21 cellular contexts compared by ENCODE assay signal in genomic region chr7:80830584-80831319, GRCh38.
A peak's percentile ranks its signal among the peaks of the same experiment; 100 is the strongest.
DNase-seq lines count a peak whose midpoint lies in the region; ATAC-seq, FAIRE-seq and TF ChIP-seq lines count a peak whose summit lies in the region.
"Had no signal": no experiment of that assay in that cellular context is flagged by ENCODE, and none has a peak within 500 bp of the region (broad histone marks: within the 10 kb centered on the region; RNA-seq: fewer than 3 reads in every experiment).

No MANE protein-coding gene starts in this region.

- H2AFZ ChIP-seq in astrocyte (ENCODE audit: low read depth, low read length) (no peak overlapping the region), keratinocyte (ENCODE audit: control insufficient read depth, low read length) (no peak overlapping the region)

- H3K9me3 ChIP-seq in astrocyte (ENCODE audit: insufficient read depth, low read depth, low read length) (no peaks in the 10 kb centered on the region), keratinocyte (ENCODE audit: control insufficient read depth, low read depth, low read length) (no peaks in the 10 kb centered on the region), transverse colon (no peaks in the 10 kb centered on the region)
- H3K9me3 ChIP-seq: body of pancreas, upper lobe of left lung had no signal

- H4K20me1 ChIP-seq in astrocyte (ENCODE audit: insufficient read depth, low read length) (no peaks in the 10 kb centered on the region), keratinocyte (ENCODE audit: control insufficient read depth, extremely low read depth, insufficient read depth, low read length) (no peaks in the 10 kb centered on the region)

- H3K9ac ChIP-seq in astrocyte (ENCODE audit: low read length) (no peak overlapping the region), keratinocyte (ENCODE audit: control insufficient read depth, extremely low read depth, insufficient read depth, low read length) (peak overlapping the region; percentile 4)

- in situ Hi-C loops in transverse colon (cut with MboI; ENCODE audit: low pct_ligation_motif_present in 1 of 4, low pct_unique_long_range_greater_than_20kb in 1 of 4, low sequenced_read_pairs in 3 of 4) = no loop called here

- FAIRE-seq in astrocyte (lab: Jason Lieb, UNC) = no peak
- FAIRE-seq in keratinocyte (lab: Jason Lieb, UNC) = peak; percentile 78
- FAIRE-seq: HTR-8/SVneo had no signal

- no peaks in the 10 kb centered on the region for H3K9me1 ChIP-seq in keratinocyte (ENCODE audit: control insufficient read depth, extremely low read depth, insufficient read depth, low read length)

- ATAC-seq in HG02852 (IDR thresholded peaks at IDR 0.05; ENCODE audit: unreplicated experiment) = no peak
- no peak for ATAC-seq in HG02759 (IDR thresholded peaks at IDR 0.05; ENCODE audit: unreplicated experiment)
- ATAC-seq: body of pancreas; CD8-positive, alpha-beta T cell had no signal

- peak; percentile 48 for DNase-seq in DMS79 treated with DMSO at 0.1 percent for 48 hours (lab: John Stamatoyannopoulos, UW)
- DNase-seq in DMS79 (lab: John Stamatoyannopoulos, UW) = no peak
- DNase-seq in astrocyte (ENCODE audit: low read depth) = peak; percentile 77
- no peak for DNase-seq in keratinocyte (ENCODE audit: low read depth, low spot score)
- no peak for DNase-seq in transverse colon
- no peak for DNase-seq in stimulated activated naive CD4-positive, alpha-beta T cell (lab: John Stamatoyannopoulos, UW)
- DNase-seq: 8988T; activated CD8-positive, alpha-beta memory T cell treated with anti-CD3 and anti-CD28 coated beads for 24 hours; activated effector memory CD4-positive, alpha-beta T cell treated with anti-CD3 and anti-CD28 coated beads, Interleukin-2, amount 50 U/mL, for 16 hours; body of pancreas; CD8-positive, alpha-beta T cell; endodermal cell; GDM1; glutamatergic neuron; NCI-H2171 treated with DMSO at 0.1 percent for 48 hours; stimulated activated CD4-positive, alpha-beta T cell treated with anti-CD3 and anti-CD28 coated beads, Interleukin-4, amount 100 ng/mL, for 1 hour; upper lobe of left lung had no signal

- no peak overlapping the region for H3K27ac Mint-ChIP-seq in astrocyte (ENCODE audit: unreplicated experiment)
- H3K27ac Mint-ChIP-seq: CD8-positive, alpha-beta T cell; endodermal cell had no signal

- H3K79me2 ChIP-seq in astrocyte (ENCODE audit: insufficient read depth, low read length) (peaks cover 3% of the 10 kb centered on the region), keratinocyte (ENCODE audit: control insufficient read depth, insufficient read depth, low read length) (peaks cover 38% of the 10 kb centered on the region)

- H3K36me3 ChIP-seq in astrocyte (ENCODE audit: insufficient read depth, low read length) (peaks cover 5% of the 10 kb centered on the region), keratinocyte (ENCODE audit: control insufficient read depth in 2 of 2, extremely low read depth in 1 of 2, insufficient read depth in 2 of 2, low read length in 2 of 2) (no peaks in the 10 kb centered on the region), transverse colon (no peaks in the 10 kb centered on the region)
- H3K36me3 ChIP-seq: upper lobe of left lung had no signal

- H3K4me3 ChIP-seq in astrocyte (ENCODE audit: insufficient read depth, low read depth, low read length) = no peak overlapping the region
- peak overlapping the region in 1 of 3 experiments; percentile 5 for H3K4me3 ChIP-seq in keratinocyte (ENCODE audit: control insufficient read depth in 2 of 3, extremely low read depth in 1 of 3, insufficient read depth in 2 of 3, low read depth in 1 of 3, low read length in 3 of 3)
- H3K4me3 ChIP-seq in transverse colon = no peak overlapping the region
- H3K4me3 ChIP-seq: body of pancreas, upper lobe of left lung had no signal

- H3K4me1 ChIP-seq in astrocyte (ENCODE audit: insufficient read depth, low read length) = peaks cover 29% of the 10 kb centered on the region
- peaks cover 63% of the 10 kb centered on the region for H3K4me1 ChIP-seq in keratinocyte (ENCODE audit: control insufficient read depth, extremely low read depth, insufficient read depth, low read length)
- peaks cover 0 to 44% (median 10%) of the 10 kb centered on the region in 4 donors for H3K4me1 ChIP-seq in transverse colon

- WGBS in transverse colon (ENCODE audit: low coverage in 1 of 2), 2 donors = 53 to 64% methylated on average over 2 to 3 of the region's 3 CpGs

- no peak overlapping the region for H3K4me2 ChIP-seq in astrocyte (ENCODE audit: low read length)
- peak overlapping the region; percentile 43 for H3K4me2 ChIP-seq in keratinocyte (ENCODE audit: control insufficient read depth, extremely low read depth, insufficient read depth, low read depth, low read length)

- H3K36me3 Mint-ChIP-seq in astrocyte (ENCODE audit: low read depth, unreplicated experiment) = peaks cover 3% of the 10 kb centered on the region
- H3K36me3 Mint-ChIP-seq: CD8-positive, alpha-beta T cell had no signal

- peaks cover 49% of the 10 kb centered on the region for H3K4me1 Mint-ChIP-seq in astrocyte (ENCODE audit: low read depth, unreplicated experiment)
- H3K4me1 Mint-ChIP-seq: endodermal cell had no signal

- TF ChIP-seq CTCF in astrocyte (IDR thresholded peaks at IDR 0.05; ENCODE audit: insufficient read depth, low read depth, low read length) = no peak
- no peak for TF ChIP-seq CTCF in keratinocyte (optimal IDR thresholded peaks at IDR 0.05 in 1 of 3, IDR thresholded peaks at IDR 0.05 in 1 of 3, conservative IDR thresholded peaks at IDR 0.05 in 1 of 3; ENCODE audit: extremely low read depth in 1 of 3, insufficient read depth in 2 of 3, low read length in 3 of 3)
- TF ChIP-seq CTCF in transverse colon (IDR thresholded peaks at IDR 0.05) = no peak

- no peak overlapping the region for H3K4me3 Mint-ChIP-seq in astrocyte (ENCODE audit: unreplicated experiment)
- H3K4me3 Mint-ChIP-seq: CD8-positive, alpha-beta T cell; endodermal cell had no signal

- no peak for TF ChIP-seq POLR2A in transverse colon (IDR thresholded peaks at IDR 0.05)

- no peaks in the 10 kb centered on the region for H3K9me3 Mint-ChIP-seq in astrocyte (ENCODE audit: unreplicated experiment)
- H3K9me3 Mint-ChIP-seq: endodermal cell had no signal

- H3K27me3 Mint-ChIP-seq in astrocyte (ENCODE audit: low read depth, unreplicated experiment) = no peaks in the 10 kb centered on the region

- TF ChIP-seq EP300 in transverse colon (IDR thresholded peaks at IDR 0.05; ENCODE audit: low read depth) = no peak

- H3K27me3 ChIP-seq in astrocyte (ENCODE audit: insufficient read depth, low read length) (no peaks in the 10 kb centered on the region), keratinocyte (ENCODE audit: control insufficient read depth, extremely low read depth, insufficient read depth, low read length) (no peaks in the 10 kb centered on the region), transverse colon (no peaks in the 10 kb centered on the region)
- H3K27me3 ChIP-seq: body of pancreas, upper lobe of left lung had no signal

- intact Hi-C loops in transverse colon (cut with DNase I; ENCODE audit: low total_unique reads) = no loop called here

- H3K27ac ChIP-seq in astrocyte (ENCODE audit: low read depth, low read length) (no peak overlapping the region), keratinocyte (ENCODE audit: control insufficient read depth, insufficient read depth, low read length) (peak overlapping the region; percentile 42), transverse colon (peak overlapping the region; percentile 14 to 43 (median 34))
- H3K27ac ChIP-seq: body of pancreas, VCaP had no signal

- dilution Hi-C loops in keratinocyte (cut with MboI; ENCODE audit: extremely low pct_ligation_motif_present, low sequenced_read_pairs) = no loop called here

Comparison
In these comparisons a context has a peak if more than half of its experiments do, and no peak if none do; other contexts are left out.
1. DNase-seq: peak in DMS79 treated with DMSO at 0.1 percent for 48 hours (single experiment) and astrocyte (single experiment); none in DMS79 (single experiment), keratinocyte (single experiment), transverse colon (single experiment) and stimulated activated naive CD4-positive, alpha-beta T cell (0 of 6).